In the genomic region with DNA sequence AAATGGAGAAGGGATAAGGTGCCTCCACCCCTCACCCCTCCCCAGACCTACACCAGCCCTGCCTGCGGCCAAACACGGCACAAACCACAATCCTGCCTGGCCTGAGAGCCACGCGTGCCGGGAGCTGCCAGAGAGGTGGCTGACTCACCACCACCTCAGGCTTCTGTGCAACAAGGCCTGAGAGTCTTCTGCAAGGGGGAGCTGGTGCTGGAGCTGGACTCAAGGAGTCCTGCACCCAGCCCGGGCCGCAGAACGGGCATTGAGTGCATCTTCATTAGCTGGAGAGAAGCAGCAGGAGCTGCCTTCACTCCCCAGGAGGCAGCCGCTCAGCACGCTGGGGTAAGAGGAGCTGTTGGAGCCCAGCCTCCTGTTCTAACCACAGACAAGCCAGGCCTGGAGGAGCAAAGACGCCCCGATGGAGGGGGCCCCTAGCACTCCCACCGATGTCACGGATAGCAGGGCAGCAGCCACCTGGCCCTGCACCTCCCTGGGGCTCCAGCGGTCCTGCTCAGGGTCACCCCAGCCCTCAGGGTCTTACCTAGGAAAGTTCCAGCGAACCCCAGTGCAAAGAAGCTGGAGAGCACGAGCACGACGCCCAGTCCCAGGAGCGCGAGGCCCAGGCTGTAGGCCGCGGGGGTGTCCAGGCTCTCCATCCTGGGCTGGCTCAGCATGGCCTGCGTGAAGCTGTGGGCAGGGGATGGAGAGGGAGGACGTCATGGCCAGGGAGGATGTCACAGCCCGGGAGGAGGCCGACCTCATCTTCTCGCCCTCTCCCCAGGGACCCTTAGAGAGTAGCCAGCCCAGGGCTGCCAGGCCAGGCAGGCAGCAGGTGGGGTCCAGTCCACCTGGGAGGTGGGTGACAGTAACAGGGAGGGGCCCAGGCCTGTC, we compare ENCODE assay signal across 2 cellular contexts.
TF ChIP-seq lines count a peak whose summit lies in the region.

No MANE protein-coding gene starts in this region.

TF ChIP-seq in IMR-90, 13 proteins besides CTCF, POLR2A, EP300 and RAD21:
- peak; percentile 99 for TF ChIP-seq BHLHE40 (IDR thresholded peaks at IDR 0.05; ENCODE audit: low read depth, low read length)
- TF ChIP-seq MAZ (IDR thresholded peaks at IDR 0.05; ENCODE audit: borderline replicate concordance, low read depth, low read length), result peak; percentile 55; the same call in 1 of the 2 replicates
- TF ChIP-seq CHD1 (IDR thresholded peaks at IDR 0.05; ENCODE audit: low read depth, low read length), result no peak
- TF ChIP-seq NFE2L2 (IDR thresholded peaks at IDR 0.05; ENCODE audit: low read depth, low read length), result no peak
- 0 out of 2 replicates have a peak, but pooled peaks have one; percentile 26 for TF ChIP-seq USF2 (IDR thresholded peaks at IDR 0.05; ENCODE audit: low read depth, low read length)
- TF ChIP-seq CEBPB (IDR thresholded peaks at IDR 0.05; ENCODE audit: low read depth, low read length), result peak; percentile 68
- TF ChIP-seq MAFK (IDR thresholded peaks at IDR 0.05; ENCODE audit: low read depth, low read length), result no peak
- TF ChIP-seq RCOR1 (IDR thresholded peaks at IDR 0.05; ENCODE audit: insufficient replicate concordance, low read length), result peak; percentile 91
- no peak for TF ChIP-seq RFX5 (IDR thresholded peaks at IDR 0.05; ENCODE audit: low read depth, low read length)
- TF ChIP-seq, protein P1, sequence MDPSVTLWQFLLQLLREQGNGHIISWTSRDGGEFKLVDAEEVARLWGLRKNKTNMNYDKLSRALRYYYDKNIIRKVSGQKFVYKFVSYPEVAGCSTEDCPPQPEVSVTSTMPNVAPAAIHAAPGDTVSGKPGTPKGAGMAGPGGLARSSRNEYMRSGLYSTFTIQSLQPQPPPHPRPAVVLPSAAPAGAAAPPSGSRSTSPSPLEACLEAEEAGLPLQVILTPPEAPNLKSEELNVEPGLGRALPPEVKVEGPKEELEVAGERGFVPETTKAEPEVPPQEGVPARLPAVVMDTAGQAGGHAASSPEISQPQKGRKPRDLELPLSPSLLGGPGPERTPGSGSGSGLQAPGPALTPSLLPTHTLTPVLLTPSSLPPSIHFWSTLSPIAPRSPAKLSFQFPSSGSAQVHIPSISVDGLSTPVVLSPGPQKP (IDR thresholded peaks at IDR 0.05; ENCODE audit: borderline replicate concordance, low read depth, low read length), result no peak
- peak; percentile 85 for TF ChIP-seq MXI1 (IDR thresholded peaks at IDR 0.05; ENCODE audit: borderline replicate concordance, low read depth, low read length)
- TF ChIP-seq FOS (IDR thresholded peaks at IDR 0.05; ENCODE audit: low read depth, low read length), result peak; percentile 85
- TF ChIP-seq SMC3 (IDR thresholded peaks at IDR 0.05; ENCODE audit: low read depth, low read length), result peak; percentile 15; the same call in 1 of the 2 replicates

TF ChIP-seq in K562, 482 proteins besides CTCF, POLR2A, EP300 and RAD21 (continues in another document):
- TF ChIP-seq, protein P2, sequence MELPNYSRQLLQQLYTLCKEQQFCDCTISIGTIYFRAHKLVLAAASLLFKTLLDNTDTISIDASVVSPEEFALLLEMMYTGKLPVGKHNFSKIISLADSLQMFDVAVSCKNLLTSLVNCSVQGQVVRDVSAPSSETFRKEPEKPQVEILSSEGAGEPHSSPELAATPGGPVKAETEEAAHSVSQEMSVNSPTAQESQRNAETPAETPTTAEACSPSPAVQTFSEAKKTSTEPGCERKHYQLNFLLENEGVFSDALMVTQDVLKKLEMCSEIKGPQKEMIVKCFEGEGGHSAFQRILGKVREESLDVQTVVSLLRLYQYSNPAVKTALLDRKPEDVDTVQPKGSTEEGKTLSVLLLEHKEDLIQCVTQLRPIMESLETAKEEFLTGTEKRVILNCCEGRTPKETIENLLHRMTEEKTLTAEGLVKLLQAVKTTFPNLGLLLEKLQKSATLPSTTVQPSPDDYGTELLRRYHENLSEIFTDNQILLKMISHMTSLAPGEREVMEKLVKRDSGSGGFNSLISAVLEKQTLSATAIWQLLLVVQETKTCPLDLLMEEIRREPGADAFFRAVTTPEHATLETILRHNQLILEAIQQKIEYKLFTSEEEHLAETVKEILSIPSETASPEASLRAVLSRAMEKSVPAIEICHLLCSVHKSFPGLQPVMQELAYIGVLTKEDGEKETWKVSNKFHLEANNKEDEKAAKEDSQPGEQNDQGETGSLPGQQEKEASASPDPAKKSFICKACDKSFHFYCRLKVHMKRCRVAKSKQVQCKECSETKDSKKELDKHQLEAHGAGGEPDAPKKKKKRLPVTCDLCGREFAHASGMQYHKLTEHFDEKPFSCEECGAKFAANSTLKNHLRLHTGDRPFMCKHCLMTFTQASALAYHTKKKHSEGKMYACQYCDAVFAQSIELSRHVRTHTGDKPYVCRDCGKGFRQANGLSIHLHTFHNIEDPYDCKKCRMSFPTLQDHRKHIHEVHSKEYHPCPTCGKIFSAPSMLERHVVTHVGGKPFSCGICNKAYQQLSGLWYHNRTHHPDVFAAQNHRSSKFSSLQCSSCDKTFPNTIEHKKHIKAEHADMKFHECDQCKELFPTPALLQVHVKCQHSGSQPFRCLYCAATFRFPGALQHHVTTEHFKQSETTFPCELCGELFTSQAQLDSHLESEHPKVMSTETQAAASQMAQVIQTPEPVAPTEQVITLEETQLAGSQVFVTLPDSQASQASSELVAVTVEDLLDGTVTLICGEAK (IDR thresholded peaks at IDR 0.05), result no peak
- TF ChIP-seq, protein P2 (CRISPR knock-in tag; IDR thresholded peaks at IDR 0.05), result no peak
- TF ChIP-seq GTF3C2 (IDR thresholded peaks at IDR 0.05; ENCODE audit: borderline replicate concordance, extremely low read depth, insufficient read length) (no peak), ETS2 (tag; IDR thresholded peaks at IDR 0.05; ENCODE audit: borderline replicate concordance, poor library complexity, severe bottlenecking) (no peak), MGA (IDR thresholded peaks at IDR 0.05) (no peak), MAX (CRISPR knock-in tag; IDR thresholded peaks at IDR 0.05) (peak; percentile 76), CREB3 (tag; conservative IDR thresholded peaks at IDR 0.05; ENCODE audit: low read depth) (no peak)
